ENCODE assay signal across 25 cellular contexts in the genomic region with DNA sequence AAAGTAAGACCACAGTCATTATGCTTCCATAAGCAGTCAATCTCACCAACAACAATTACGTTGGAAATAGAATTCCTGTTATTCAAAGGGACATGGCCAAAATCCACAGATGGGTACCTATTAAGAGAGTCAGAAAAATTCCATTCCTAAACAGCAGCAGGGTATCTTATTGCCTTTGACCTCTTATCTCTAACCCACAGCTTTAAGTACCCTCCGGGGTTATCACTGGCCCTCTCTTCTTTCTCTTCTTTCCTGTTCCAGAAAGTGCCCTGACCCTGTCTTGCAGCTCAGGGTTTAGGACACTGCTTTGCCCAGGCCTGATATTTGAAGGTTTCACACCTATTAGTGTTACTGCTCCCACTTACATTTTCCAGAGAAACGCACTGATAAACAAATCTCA.
"Had no signal": no experiment of that assay in that cellular context is flagged by ENCODE, and none has a peak within 500 bp of the region (broad histone marks: within the 10 kb centered on the region; RNA-seq: fewer than 3 reads in every experiment).

No MANE protein-coding gene starts in this region.

- H3K36me3 ChIP-seq: esophagus squamous epithelium, heart right ventricle, left lung, ovary, sigmoid colon, stomach, tibial artery, upper lobe of left lung had no signal

- H3K27ac Mint-ChIP-seq: natural killer cell; stimulated activated effector memory CD8-positive, alpha-beta T cell treated with anti-CD3 and anti-CD28 coated beads, Interleukin-12 subunit alpha, Interleukin-12 subunit beta, amount 100 ng/mL, for 72 hours had no signal

- H3K4me1 Mint-ChIP-seq: natural killer cell; stimulated activated effector memory CD8-positive, alpha-beta T cell treated with anti-CD3 and anti-CD28 coated beads, Interleukin-12 subunit alpha, Interleukin-12 subunit beta, amount 100 ng/mL, for 72 hours had no signal

- H3K27me3 ChIP-seq: esophagus squamous epithelium, heart right ventricle, left lung, ovary, sigmoid colon, stomach, testis, tibial artery, upper lobe of left lung had no signal

- H3K27ac ChIP-seq: coronary artery, esophagus squamous epithelium, heart right ventricle, left lung, ovary, psoas muscle, sigmoid colon, stomach, testis, tibial artery, upper lobe of left lung had no signal

- H3K36me3 Mint-ChIP-seq: natural killer cell; stimulated activated effector memory CD8-positive, alpha-beta T cell treated with anti-CD3 and anti-CD28 coated beads, Interleukin-12 subunit alpha, Interleukin-12 subunit beta, amount 100 ng/mL, for 72 hours had no signal

- DNase-seq: dermis blood vessel endothelial cell; effector memory CD4-positive, alpha-beta T cell; esophagus squamous epithelium; foreskin melanocyte; glutamatergic neuron; heart right ventricle; hippocampal formation; left cardiac atrium; left lung; natural killer cell; occipital lobe; ovary; posterior cingulate gyrus; psoas muscle; right cardiac atrium; sigmoid colon; stimulated activated CD4-positive, alpha-beta T cell treated with anti-CD3 and anti-CD28 coated beads, Interleukin-2, amount 100 ng/mL, for 24 hours; stimulated activated CD4-positive, alpha-beta T cell treated with anti-CD3 and anti-CD28 coated beads, Interleukin-4, amount 100 ng/mL, for 24 hours; stimulated activated naive CD4-positive, alpha-beta T cell treated with Interleukin-2 at 50 U/mL for 16 hours; stomach; testis; tibial artery; upper lobe of left lung had no signal

- H3K4me3 ChIP-seq: coronary artery, esophagus squamous epithelium, heart right ventricle, left lung, ovary, psoas muscle, sigmoid colon, stomach, testis, tibial artery, upper lobe of left lung had no signal

- H3K4me3 Mint-ChIP-seq: natural killer cell; stimulated activated effector memory CD8-positive, alpha-beta T cell treated with anti-CD3 and anti-CD28 coated beads, Interleukin-12 subunit alpha, Interleukin-12 subunit beta, amount 100 ng/mL, for 72 hours had no signal

- H3K4me1 ChIP-seq: esophagus squamous epithelium, left lung, testis, upper lobe of left lung had no signal

- H3K9me3 ChIP-seq: esophagus squamous epithelium, heart right ventricle, left lung, ovary, psoas muscle, sigmoid colon, stomach, testis, tibial artery, upper lobe of left lung had no signal

- H3K9me3 Mint-ChIP-seq: natural killer cell; stimulated activated effector memory CD8-positive, alpha-beta T cell treated with anti-CD3 and anti-CD28 coated beads, Interleukin-12 subunit alpha, Interleukin-12 subunit beta, amount 100 ng/mL, for 72 hours had no signal

- ATAC-seq: heart right ventricle; left cardiac atrium; left lung; natural killer cell; psoas muscle; right cardiac atrium; stimulated activated effector memory CD8-positive, alpha-beta T cell treated with anti-CD3 and anti-CD28 coated beads, Interleukin-12 subunit alpha, Interleukin-12 subunit beta, amount 100 ng/mL, for 72 hours had no signal
